In genomic region chr5:160286947-160287346, GRCh38 we compare ENCODE assay signal across 14 cellular contexts. TPM values are rescaled to one million over a fixed set of nuclear protein-coding genes. Genes with fewer than 3 reads are reported as not detected.
A peak's percentile ranks its signal among the peaks of the same experiment; 100 is the strongest.
DNase-seq lines count a peak whose midpoint lies in the region; ATAC-seq and TF ChIP-seq lines count a peak whose summit lies in the region.
"Had no signal": no experiment of that assay in that cellular context is flagged by ENCODE, and none has a peak within 500 bp of the region (broad histone marks: within the 10 kb centered on the region; RNA-seq: fewer than 3 reads in every experiment).

No MANE protein-coding gene starts in this region.

- no peaks in the 10 kb centered on the region for H3K27me3 Mint-ChIP-seq in endodermal cell (ENCODE audit: insufficient read depth)
- no peaks in the 10 kb centered on the region for H3K27me3 Mint-ChIP-seq in type B pancreatic cell

- H3K4me1 Mint-ChIP-seq in endodermal cell (peaks cover 27% of the 10 kb centered on the region), type B pancreatic cell (ENCODE audit: unreplicated experiment) (peaks cover 20% of the 10 kb centered on the region)
- H3K4me1 Mint-ChIP-seq: CD14-positive monocyte had no signal

- no peak overlapping the region for H3K4me3 ChIP-seq in left ventricle myocardium inferior
- no peak overlapping the region for H3K4me3 ChIP-seq in endodermal cell (ENCODE audit: low read length)
- no peak overlapping the region for H3K4me3 ChIP-seq in mesodermal cell (ENCODE audit: extremely low read depth, insufficient read depth, low read length, poor library complexity, severe bottlenecking)
- no peak overlapping the region for H3K4me3 ChIP-seq in tibial artery

- no peak for ATAC-seq in HG03460 (IDR thresholded peaks at IDR 0.05; ENCODE audit: unreplicated experiment)

- peak overlapping the region; percentile 3 for H3K9ac ChIP-seq in endodermal cell (ENCODE audit: extremely low read depth, low read length, poor library complexity, severe bottlenecking)

- DNase-seq in left ventricle myocardium inferior: no peak
- no peak for DNase-seq in cardiac septum (ENCODE audit: low spot score)
- DNase-seq in endodermal cell: no peak
- DNase-seq in type B pancreatic cell (ENCODE audit: extremely low spot score, unreplicated experiment): no peak
- no peak for DNase-seq in COLO829 (ENCODE audit: low spot score)
- no peak for DNase-seq in tibial artery
- DNase-seq: ACHN; activated CD4-positive, alpha-beta T cell treated with anti-CD3 and anti-CD28 coated beads for 48 hours; activated gamma-delta T cell; NCI-H1417 treated with DMSO at 0.1 percent for 48 hours; stimulated activated CD4-positive, alpha-beta T cell treated with anti-CD3 and anti-CD28 coated beads, Interleukin-4, amount 100 ng/mL, for 24 hours had no signal

- TF ChIP-seq CTCF in left ventricle myocardium inferior (IDR thresholded peaks at IDR 0.05; ENCODE audit: borderline replicate concordance): no peak
- no peak for TF ChIP-seq CTCF in endodermal cell (conservative IDR thresholded peaks at IDR 0.05)
- no peak for TF ChIP-seq CTCF in type B pancreatic cell (conservative IDR thresholded peaks at IDR 0.05)
- no peak for TF ChIP-seq CTCF in tibial artery (IDR thresholded peaks at IDR 0.05)

- H3K9me3 Mint-ChIP-seq in endodermal cell (no peaks in the 10 kb centered on the region), type B pancreatic cell (no peaks in the 10 kb centered on the region)
- H3K9me3 Mint-ChIP-seq: CD14-positive monocyte had no signal

- H3K36me3 ChIP-seq in left ventricle myocardium inferior: no peaks in the 10 kb centered on the region
- H3K36me3 ChIP-seq in endodermal cell (ENCODE audit: control insufficient read depth, insufficient read depth, low read length): no peaks in the 10 kb centered on the region
- peaks cover 19% of the 10 kb centered on the region for H3K36me3 ChIP-seq in mesodermal cell (ENCODE audit: control insufficient read depth, insufficient read depth, low read length)
- H3K36me3 ChIP-seq in tibial artery: no peaks in the 10 kb centered on the region

- H3K36me3 Mint-ChIP-seq in endodermal cell (ENCODE audit: low read depth) (peaks cover 12% of the 10 kb centered on the region), type B pancreatic cell (no peaks in the 10 kb centered on the region)
- H3K36me3 Mint-ChIP-seq: CD14-positive monocyte had no signal

- WGBS in endodermal cell (ENCODE audit: insufficient coverage in 1 of 2, insufficient read length in 1 of 2), 2 experiments: 84 to 85% methylated on average over 2 to 6 of the region's 6 CpGs
- WGBS in mesodermal cell (ENCODE audit: insufficient coverage in 2 of 2), 2 experiments: 100% methylated on average over 2 of the region's 6 CpGs; no CpG with 5 or more reads in 1 of the 2 experiments

- H3K27ac Mint-ChIP-seq in endodermal cell (peak overlapping the region; percentile 92), type B pancreatic cell (peak overlapping the region; percentile 79)

- H3K27me3 ChIP-seq in left ventricle myocardium inferior (ENCODE audit: low read depth) (no peaks in the 10 kb centered on the region), endodermal cell (ENCODE audit: control insufficient read depth, insufficient read depth, low read length, poor library complexity, severe bottlenecking) (no peaks in the 10 kb centered on the region), tibial artery (no peaks in the 10 kb centered on the region)

- peaks cover 55% of the 10 kb centered on the region for H3K4me1 ChIP-seq in left ventricle myocardium inferior
- no peaks in the 10 kb centered on the region for H3K4me1 ChIP-seq in endodermal cell (ENCODE audit: control insufficient read depth, insufficient read depth, low read length)
- peaks cover 23% of the 10 kb centered on the region for H3K4me1 ChIP-seq in mesodermal cell (ENCODE audit: control insufficient read depth, insufficient read depth, low read length, poor library complexity, severe bottlenecking)
- peaks cover 0 to 17% (median 9%) of the 10 kb centered on the region in 4 donors for H3K4me1 ChIP-seq in tibial artery

- intact Hi-C loops in left ventricle myocardium inferior (cut with micrococcal nuclease): no loop called here
- intact Hi-C loops in cardiac septum (cut with DNase I): loop anchor here (2.0 kb wide), 1 partner anchor 18 kb away; no protein-coding TSS in a partner anchor
- intact Hi-C loops in tibial artery (cut with DNase I; ENCODE audit: low total_unique reads): no loop called here

- H3K27ac ChIP-seq in left ventricle myocardium inferior (replicated peaks) (peak overlapping the region; percentile 92), endodermal cell (ENCODE audit: low read depth, low read length) (peak overlapping the region; percentile 88), mesodermal cell (ENCODE audit: low read depth, low read length, severe bottlenecking) (peak overlapping the region; percentile 36), tibial artery (no peak overlapping the region)

- H3K4me3 Mint-ChIP-seq in endodermal cell: no peak overlapping the region
- no peak overlapping the region for H3K4me3 Mint-ChIP-seq in type B pancreatic cell
- H3K4me3 Mint-ChIP-seq: CD14-positive monocyte had no signal

- no peaks in the 10 kb centered on the region for H3K9me3 ChIP-seq in left ventricle myocardium inferior (replicated peaks)
- no peaks in the 10 kb centered on the region for H3K9me3 ChIP-seq in endodermal cell (ENCODE audit: control insufficient read depth, low read length)
- H3K9me3 ChIP-seq in mesodermal cell (ENCODE audit: control insufficient read depth, low read length): no peaks in the 10 kb centered on the region
- no peaks in the 10 kb centered on the region for H3K9me3 ChIP-seq in tibial artery

RNA-seq across cellular contexts. Expression of gene CCNJL, which starts 25.4 kb away (rescaled TPM):
- total RNA-seq in left ventricle myocardium inferior (6.5 TPM), cardiac septum (6.3 TPM), endodermal cell (10 to 100 TPM; 14.1 to 18.7 TPM), type B pancreatic cell (ENCODE audit: low replicate concordance) (7.2 and 16.6 TPM in 2 replicates)
- polyA plus RNA-seq in endodermal cell (2013, experiment 1 of 2): 19.3 TPM
- polyA plus RNA-seq in endodermal cell (2013, experiment 2 of 2): 18.7 TPM
- polyA plus RNA-seq in mesodermal cell (2013, experiment 1 of 2): 16.3 TPM
- 12.3 TPM for polyA plus RNA-seq in mesodermal cell (2013, experiment 2 of 2)
- polyA plus RNA-seq: CD14-positive monocyte had no signal

RNA-seq across cellular contexts. Expression of gene FABP6, which starts 57.6 kb away (rescaled TPM):
- total RNA-seq in left ventricle myocardium inferior (1.6 TPM), cardiac septum (not detected), endodermal cell (1 to 10 TPM in 1 of 2 donors, under 1 TPM in 1; 0.37 to 1.9 TPM), type B pancreatic cell (ENCODE audit: low replicate concordance) (0.85 and 6.3 TPM in 2 replicates)
- polyA plus RNA-seq in endodermal cell (2013, experiment 1 of 2): 1.1 TPM
- not detected for polyA plus RNA-seq in endodermal cell (2013, experiment 2 of 2)
- polyA plus RNA-seq in mesodermal cell (2013, experiment 1 of 2): 0.70 TPM
- polyA plus RNA-seq in mesodermal cell (2013, experiment 2 of 2): not detected
- polyA plus RNA-seq: CD14-positive monocyte had no signal

Comparison
In these comparisons a context has a peak if more than half of its experiments do, and no peak if none do; other contexts are left out.
1. H3K27ac ChIP-seq: peak in left ventricle myocardium inferior (single experiment), endodermal cell (single experiment) and mesodermal cell (single experiment); none in tibial artery (0 of 2).